ENCODE assay signal across 1 cellular context in genomic region chr19:11570039-11570462, GRCh38.
TF ChIP-seq lines count a peak whose summit lies in the region.

No MANE protein-coding gene starts in this region.

TF ChIP-seq in GM12878, 131 proteins besides CTCF, POLR2A, EP300 and RAD21 (continued from another document):
- TF ChIP-seq FOXK2 (IDR thresholded peaks at IDR 0.05) (peak; percentile 76; the same call in 1 of the 2 replicates), MLLT1 (IDR thresholded peaks at IDR 0.05) (peak; percentile 54), FOXM1 (IDR thresholded peaks at IDR 0.05; ENCODE audit: low read depth, low read length) (no peak), RELA (IDR thresholded peaks at IDR 0.05; ENCODE audit: borderline replicate concordance, partially characterized antibody) (no peak), ZBTB40 (IDR thresholded peaks at IDR 0.05; ENCODE audit: borderline replicate concordance) (no peak), TCF12 (IDR thresholded peaks at IDR 0.05; ENCODE audit: low read depth, low read length) (peak; percentile 7; the same call in 1 of the 2 replicates), TAF1 (IDR thresholded peaks at IDR 0.05; ENCODE audit: borderline replicate concordance, low read depth, low read length) (no peak), RAD51 (IDR thresholded peaks at IDR 0.05) (no peak), CBX3 (IDR thresholded peaks at IDR 0.05; ENCODE audit: borderline replicate concordance, low read depth) (no peak), CEBPB (IDR thresholded peaks at IDR 0.05; ENCODE audit: borderline replicate concordance in 1 of 2, low read depth in 2 of 2, low read length in 2 of 2) (no peak), DPF2 (IDR thresholded peaks at IDR 0.05) (peak; percentile 57; the same call in 1 of the 2 replicates), RUNX3 (IDR thresholded peaks at IDR 0.05; ENCODE audit: low read length) (no peak), NR2C2 (IDR thresholded peaks at IDR 0.05; ENCODE audit: borderline replicate concordance, control insufficient read depth, insufficient read length, low read depth) (no peak), LARP7 (IDR thresholded peaks at IDR 0.05) (no peak; the same call in 1 of the 2 replicates), YY1 (IDR thresholded peaks at IDR 0.05; ENCODE audit: low read depth, low read length) (no peak), ZNF592 (IDR thresholded peaks at IDR 0.05) (no peak), ESRRA (IDR thresholded peaks at IDR 0.05; ENCODE audit: low read length) (no peak), ZNF217 (IDR thresholded peaks at IDR 0.05) (peak; percentile 80), ZNF384 (IDR thresholded peaks at IDR 0.05; ENCODE audit: borderline replicate concordance, low read depth, low read length) (peak; percentile 66), PRDM15 (CRISPR knock-in tag; IDR thresholded peaks at IDR 0.05) (no peak), CUX1 (IDR thresholded peaks at IDR 0.05; ENCODE audit: insufficient replicate concordance, low read depth, low read length) (no peak), KLF5 (IDR thresholded peaks at IDR 0.05; ENCODE audit: partially characterized antibody) (no peak), MTA2 (IDR thresholded peaks at IDR 0.05; ENCODE audit: low read depth) (0 out of 2 replicates have a peak, but pooled peaks have one; percentile 53), BCL3 (IDR thresholded peaks at IDR 0.05; ENCODE audit: borderline replicate concordance, insufficient read depth, low read depth, low read length, poor library complexity, severe bottlenecking) (no peak), CBX5 (IDR thresholded peaks at IDR 0.05; ENCODE audit: low read depth) (no peak), IKZF2 (IDR thresholded peaks at IDR 0.05) (peak; percentile 37 to 51; a peak in 2 of 4 replicates), TARDBP (IDR thresholded peaks at IDR 0.05; ENCODE audit: borderline replicate concordance) (no peak), E4F1 (IDR thresholded peaks at IDR 0.05; ENCODE audit: borderline replicate concordance, partially characterized antibody) (no peak), EZH2 (IDR thresholded peaks at IDR 0.05; ENCODE audit: borderline replicate concordance, control insufficient read depth, low read depth, low read length) (no peak)
TF ChIP-seq in GM12878: peak in this region for 23.
